In genomic region chr7:55557666-55558188, GRCh38 we compare ENCODE assay signal across 8 cellular contexts. TPM values are rescaled to one million over a fixed set of nuclear protein-coding genes. Genes with fewer than 3 reads are reported as not detected.
DNase-seq lines count a peak whose midpoint lies in the region; ATAC-seq and TF ChIP-seq lines count a peak whose summit lies in the region.

No MANE protein-coding gene starts in this region.

- no peak overlapping the region for H3K18ac ChIP-seq in mesenchymal stem cell (ENCODE audit: low read depth in 1 of 2, low read length in 2 of 2)

- H2AK5ac ChIP-seq in mesenchymal stem cell (ENCODE audit: low read length, severe bottlenecking), result no peak overlapping the region

- no peak overlapping the region for H2AFZ ChIP-seq in mesenchymal stem cell (ENCODE audit: low read depth, low read length)

- H3K14ac ChIP-seq in mesenchymal stem cell (ENCODE audit: low read length in 2 of 2), result no peak overlapping the region

- H3K4me3 ChIP-seq in CD8-positive, alpha-beta T cell (ENCODE audit: low read depth, low read length), result no peak overlapping the region
- no peak overlapping the region for H3K4me3 ChIP-seq in mesenchymal stem cell (ENCODE audit: insufficient read depth in 1 of 2, low read depth in 1 of 2, low read length in 2 of 2)
- H3K4me3 ChIP-seq in tibial nerve, result no peak overlapping the region

- no peak overlapping the region for H4K8ac ChIP-seq in mesenchymal stem cell (ENCODE audit: low read length)

- H2BK120ac ChIP-seq in mesenchymal stem cell (ENCODE audit: low read depth, low read length), result no peak overlapping the region

- H4K91ac ChIP-seq in mesenchymal stem cell (ENCODE audit: low read length), result no peak overlapping the region

- peak; percentile 40 for ATAC-seq in CD8-positive, alpha-beta T cell
- peak; percentile 84 for ATAC-seq in HG03045 (IDR thresholded peaks at IDR 0.05; ENCODE audit: unreplicated experiment)

- H3K4me2 ChIP-seq in mesenchymal stem cell (ENCODE audit: low read length, poor library complexity, severe bottlenecking), result no peak overlapping the region

- peaks cover 3% of the 10 kb centered on the region for H3K79me1 ChIP-seq in mesenchymal stem cell (replicated peaks; ENCODE audit: low read length, poor library complexity, severe bottlenecking)

- CTCF ChIA-PET in CD8-positive, alpha-beta T cell (lab: Charles Lee), result no interaction called here
- CTCF ChIA-PET in activated CD4-positive, alpha-beta memory T cell treated with anti-CD3 and anti-CD28 coated beads for 36 hours (lab: Charles Lee), result interaction anchor here (0.6 kb wide), 1 partner anchor 16 kb away, joined by 3 read pairs; no protein-coding TSS in a partner anchor

- H3K4me3 Mint-ChIP-seq in CD8-positive, alpha-beta T cell, result peak overlapping the region; percentile 1
- H3K4me3 Mint-ChIP-seq in activated CD4-positive, alpha-beta memory T cell treated with anti-CD3 and anti-CD28 coated beads for 36 hours, result peak overlapping the region; percentile 13

- no peak overlapping the region for H3K9ac ChIP-seq in mesenchymal stem cell (ENCODE audit: low read length)

- peaks cover 51% of the 10 kb centered on the region for H3K36me3 Mint-ChIP-seq in CD8-positive, alpha-beta T cell
- H3K36me3 Mint-ChIP-seq in activated CD4-positive, alpha-beta memory T cell treated with anti-CD3 and anti-CD28 coated beads for 36 hours, result peaks cover 30% of the 10 kb centered on the region

- intact Hi-C loops in CD8-positive, alpha-beta T cell (cut with DNase I, micrococcal nuclease), result no loop called here
- intact Hi-C loops in activated CD4-positive, alpha-beta memory T cell treated with anti-CD3 and anti-CD28 coated beads for 36 hours (cut with micrococcal nuclease), result loop anchor here (1.0 to 2.0 kb wide), 3 partner anchors 9 to 49 kb away; no protein-coding TSS in a partner anchor

- H2BK15ac ChIP-seq in mesenchymal stem cell (ENCODE audit: low read depth, poor library complexity, severe bottlenecking), result no peak overlapping the region

- WGBS in mesenchymal stem cell, result 88% methylated on average over 4 of the region's 7 CpGs
- WGBS in tibial nerve, 2 donors, result 58 to 59% methylated on average over 7 of the region's 7 CpGs

- H3K36me3 ChIP-seq in CD8-positive, alpha-beta T cell (ENCODE audit: insufficient read depth, low read length), result no peaks in the 10 kb centered on the region
- H3K36me3 ChIP-seq in mesenchymal stem cell (ENCODE audit: control insufficient read depth in 1 of 2, insufficient read depth in 2 of 2, low read depth in 1 of 2, low read length in 2 of 2), result peaks cover 3 to 20% of the 10 kb centered on the region in 2 experiments
- H3K36me3 ChIP-seq in tibial nerve, result peaks cover 0 to 12% (median 0%) of the 10 kb centered on the region in 3 donors

- no peak overlapping the region for H3K27ac ChIP-seq in CD8-positive, alpha-beta T cell (ENCODE audit: low read depth, low read length)
- no peak overlapping the region for H3K27ac ChIP-seq in mesenchymal stem cell (ENCODE audit: low read length, poor library complexity, severe bottlenecking)
- no peak overlapping the region for H3K27ac ChIP-seq in tibial nerve

- no peak overlapping the region for H2BK5ac ChIP-seq in mesenchymal stem cell (ENCODE audit: low read depth, low read length, poor library complexity, severe bottlenecking)

- H3K27me3 ChIP-seq in CD8-positive, alpha-beta T cell (ENCODE audit: insufficient read depth, low read length), result no peaks in the 10 kb centered on the region
- no peaks in the 10 kb centered on the region for H3K27me3 ChIP-seq in mesenchymal stem cell (ENCODE audit: control insufficient read depth in 1 of 2, insufficient read depth in 1 of 2, low read length in 2 of 2)
- no peaks in the 10 kb centered on the region for H3K27me3 ChIP-seq in tibial nerve

- H3K9me3 Mint-ChIP-seq in CD8-positive, alpha-beta T cell, result no peaks in the 10 kb centered on the region
- no peaks in the 10 kb centered on the region for H3K9me3 Mint-ChIP-seq in activated CD4-positive, alpha-beta memory T cell treated with anti-CD3 and anti-CD28 coated beads for 36 hours

- peaks cover 93% of the 10 kb centered on the region for H3K4me1 Mint-ChIP-seq in CD8-positive, alpha-beta T cell (ENCODE audit: low read depth)
- H3K4me1 Mint-ChIP-seq in activated CD4-positive, alpha-beta memory T cell treated with anti-CD3 and anti-CD28 coated beads for 36 hours (ENCODE audit: low read depth), result peaks cover 93% of the 10 kb centered on the region

- no peaks in the 10 kb centered on the region for H3K27me3 Mint-ChIP-seq in CD8-positive, alpha-beta T cell (ENCODE audit: low read depth)
- H3K27me3 Mint-ChIP-seq in activated CD4-positive, alpha-beta memory T cell treated with anti-CD3 and anti-CD28 coated beads for 36 hours, result no peaks in the 10 kb centered on the region

- H3K4me1 ChIP-seq in CD8-positive, alpha-beta T cell (ENCODE audit: insufficient read depth, low read length), result peaks cover 42% of the 10 kb centered on the region
- H3K4me1 ChIP-seq in mesenchymal stem cell (ENCODE audit: control insufficient read depth, insufficient read depth, low read depth, low read length), result peaks cover 25% of the 10 kb centered on the region
- peaks cover 0 to 29% (median 6%) of the 10 kb centered on the region in 4 donors for H3K4me1 ChIP-seq in tibial nerve

- no peak for TF ChIP-seq EP300 in tibial nerve (IDR thresholded peaks at IDR 0.05)

- TF ChIP-seq CTCF in CD8-positive, alpha-beta T cell (IDR thresholded peaks at IDR 0.05), result no peak
- TF ChIP-seq CTCF in tibial nerve (IDR thresholded peaks at IDR 0.05), result no peak

- no peak overlapping the region for H3K23ac ChIP-seq in mesenchymal stem cell (ENCODE audit: low read length in 2 of 2)

- H3K27ac Mint-ChIP-seq in CD8-positive, alpha-beta T cell, result peak overlapping the region; percentile 3
- peak overlapping the region; percentile 74 for H3K27ac Mint-ChIP-seq in activated CD4-positive, alpha-beta memory T cell treated with anti-CD3 and anti-CD28 coated beads for 36 hours

- H3K4ac ChIP-seq in mesenchymal stem cell (ENCODE audit: low read depth in 1 of 2, low read length in 2 of 2), result no peak overlapping the region

- POLR2A ChIA-PET in CD8-positive, alpha-beta T cell (lab: Charles Lee), result no interaction called here
- POLR2A ChIA-PET in activated CD4-positive, alpha-beta memory T cell treated with anti-CD3 and anti-CD28 coated beads for 36 hours (lab: Charles Lee), result interaction anchor here (0.6 to 3.3 kb wide), 2 partner anchors 9 to 24 kb away, joined by 3 to 16 read pairs; no protein-coding TSS in a partner anchor

- TF ChIP-seq POLR2A in GM19099 (IDR thresholded peaks at IDR 0.05; ENCODE audit: extremely low read depth, insufficient read length, low read depth) (peak; percentile 42), tibial nerve (IDR thresholded peaks at IDR 0.05) (no peak)

- DNase-seq in CD8-positive, alpha-beta T cell, result peak in 1 of 7 experiments; percentile 41
- DNase-seq in activated CD4-positive, alpha-beta memory T cell treated with anti-CD3 and anti-CD28 coated beads for 36 hours, result peak; percentile 62
- DNase-seq in mesenchymal stem cell (no peak), NCI-H510A (lab: John Stamatoyannopoulos, UW) (no peak), pons (ENCODE audit: low spot score) (no peak), tibial nerve (ENCODE audit: low spot score in 2 of 2) (no peak)

- H3K9me3 ChIP-seq in CD8-positive, alpha-beta T cell (ENCODE audit: low read length), result no peaks in the 10 kb centered on the region
- no peaks in the 10 kb centered on the region for H3K9me3 ChIP-seq in mesenchymal stem cell (ENCODE audit: control insufficient read depth, low read length)
- H3K9me3 ChIP-seq in tibial nerve, result no peaks in the 10 kb centered on the region

- H2BK12ac ChIP-seq in mesenchymal stem cell (ENCODE audit: low read length in 2 of 2), result no peak overlapping the region

RNA-seq across cellular contexts. Expression of gene VOPP1, which starts 14.6 kb away (rescaled TPM):
- total RNA-seq in CD8-positive, alpha-beta T cell, result 10 to 100 TPM; 38.7 to 38.9 TPM
- total RNA-seq in activated CD4-positive, alpha-beta memory T cell treated with anti-CD3 and anti-CD28 coated beads for 36 hours, result 10 to 100 TPM; 64.9 to 67.2 TPM
- polyA plus RNA-seq in mesenchymal stem cell (2013, experiment 1 of 2), result 37.0 TPM
- polyA plus RNA-seq in mesenchymal stem cell (2013, experiment 2 of 2), result 37.8 TPM
- 10 to 100 TPM; 49.2 to 58.5 (median 54.8) TPM for total RNA-seq in tibial nerve
